In genomic region chr1:247456914-247457638, GRCh38 we compare ENCODE assay signal across 1 cellular context.
TF ChIP-seq lines count a peak whose summit lies in the region.

No MANE protein-coding gene starts in this region.

TF ChIP-seq in GM23338, 12 proteins besides CTCF, POLR2A, EP300 and RAD21 (continued from another document):
- TF ChIP-seq, protein P1, sequence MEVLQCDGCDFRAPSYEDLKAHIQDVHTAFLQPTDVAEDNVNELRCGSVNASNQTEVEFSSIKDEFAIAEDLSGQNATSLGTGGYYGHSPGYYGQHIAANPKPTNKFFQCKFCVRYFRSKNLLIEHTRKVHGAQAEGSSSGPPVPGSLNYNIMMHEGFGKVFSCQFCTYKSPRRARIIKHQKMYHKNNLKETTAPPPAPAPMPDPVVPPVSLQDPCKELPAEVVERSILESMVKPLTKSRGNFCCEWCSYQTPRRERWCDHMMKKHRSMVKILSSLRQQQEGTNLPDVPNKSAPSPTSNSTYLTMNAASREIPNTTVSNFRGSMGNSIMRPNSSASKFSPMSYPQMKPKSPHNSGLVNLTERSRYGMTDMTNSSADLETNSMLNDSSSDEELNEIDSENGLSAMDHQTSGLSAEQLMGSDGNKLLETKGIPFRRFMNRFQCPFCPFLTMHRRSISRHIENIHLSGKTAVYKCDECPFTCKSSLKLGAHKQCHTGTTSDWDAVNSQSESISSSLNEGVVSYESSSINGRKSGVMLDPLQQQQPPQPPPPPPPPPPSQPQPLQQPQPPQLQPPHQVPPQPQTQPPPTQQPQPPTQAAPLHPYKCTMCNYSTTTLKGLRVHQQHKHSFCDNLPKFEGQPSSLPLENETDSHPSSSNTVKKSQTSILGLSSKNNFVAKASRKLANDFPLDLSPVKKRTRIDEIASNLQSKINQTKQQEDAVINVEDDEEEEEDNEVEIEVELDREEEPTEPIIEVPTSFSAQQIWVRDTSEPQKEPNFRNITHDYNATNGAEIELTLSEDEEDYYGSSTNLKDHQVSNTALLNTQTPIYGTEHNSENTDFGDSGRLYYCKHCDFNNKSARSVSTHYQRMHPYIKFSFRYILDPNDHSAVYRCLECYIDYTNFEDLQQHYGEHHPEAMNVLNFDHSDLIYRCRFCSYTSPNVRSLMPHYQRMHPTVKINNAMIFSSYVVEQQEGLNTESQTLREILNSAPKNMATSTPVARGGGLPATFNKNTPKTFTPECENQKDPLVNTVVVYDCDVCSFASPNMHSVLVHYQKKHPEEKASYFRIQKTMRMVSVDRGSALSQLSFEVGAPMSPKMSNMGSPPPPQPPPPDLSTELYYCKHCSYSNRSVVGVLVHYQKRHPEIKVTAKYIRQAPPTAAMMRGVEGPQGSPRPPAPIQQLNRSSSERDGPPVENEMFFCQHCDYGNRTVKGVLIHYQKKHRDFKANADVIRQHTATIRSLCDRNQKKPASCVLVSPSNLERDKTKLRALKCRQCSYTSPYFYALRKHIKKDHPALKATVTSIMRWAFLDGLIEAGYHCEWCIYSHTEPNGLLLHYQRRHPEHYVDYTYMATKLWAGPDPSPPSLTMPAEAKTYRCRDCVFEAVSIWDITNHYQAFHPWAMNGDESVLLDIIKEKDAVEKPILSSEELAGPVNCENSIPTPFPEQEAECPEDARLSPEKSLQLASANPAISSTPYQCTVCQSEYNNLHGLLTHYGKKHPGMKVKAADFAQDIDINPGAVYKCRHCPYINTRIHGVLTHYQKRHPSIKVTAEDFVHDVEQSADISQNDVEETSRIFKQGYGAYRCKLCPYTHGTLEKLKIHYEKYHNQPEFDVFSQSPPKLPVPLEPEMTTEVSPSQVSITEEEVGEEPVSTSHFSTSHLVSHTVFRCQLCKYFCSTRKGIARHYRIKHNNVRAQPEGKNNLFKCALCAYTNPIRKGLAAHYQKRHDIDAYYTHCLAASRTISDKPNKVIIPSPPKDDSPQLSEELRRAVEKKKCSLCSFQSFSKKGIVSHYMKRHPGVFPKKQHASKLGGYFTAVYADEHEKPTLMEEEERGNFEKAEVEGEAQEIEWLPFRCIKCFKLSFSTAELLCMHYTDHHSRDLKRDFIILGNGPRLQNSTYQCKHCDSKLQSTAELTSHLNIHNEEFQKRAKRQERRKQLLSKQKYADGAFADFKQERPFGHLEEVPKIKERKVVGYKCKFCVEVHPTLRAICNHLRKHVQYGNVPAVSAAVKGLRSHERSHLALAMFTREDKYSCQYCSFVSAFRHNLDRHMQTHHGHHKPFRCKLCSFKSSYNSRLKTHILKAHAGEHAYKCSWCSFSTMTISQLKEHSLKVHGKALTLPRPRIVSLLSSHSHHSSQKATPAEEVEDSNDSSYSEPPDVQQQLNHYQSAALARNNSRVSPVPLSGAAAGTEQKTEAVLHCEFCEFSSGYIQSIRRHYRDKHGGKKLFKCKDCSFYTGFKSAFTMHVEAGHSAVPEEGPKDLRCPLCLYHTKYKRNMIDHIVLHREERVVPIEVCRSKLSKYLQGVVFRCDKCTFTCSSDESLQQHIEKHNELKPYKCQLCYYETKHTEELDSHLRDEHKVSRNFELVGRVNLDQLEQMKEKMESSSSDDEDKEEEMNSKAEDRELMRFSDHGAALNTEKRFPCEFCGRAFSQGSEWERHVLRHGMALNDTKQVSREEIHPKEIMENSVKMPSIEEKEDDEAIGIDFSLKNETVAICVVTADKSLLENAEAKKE (CRISPR knock-in tag; IDR thresholded peaks at IDR 0.05): no peak
- no peak for TF ChIP-seq CREB1 (CRISPR knock-in tag; IDR thresholded peaks at IDR 0.05; ENCODE audit: low read depth)
- no peak for TF ChIP-seq JUNB (IDR thresholded peaks at IDR 0.05; ENCODE audit: unreplicated experiment)
- no peak for TF ChIP-seq NANOG (IDR thresholded peaks at IDR 0.05; ENCODE audit: borderline replicate concordance)
- TF ChIP-seq POLR2AphosphoS5 (IDR thresholded peaks at IDR 0.05; ENCODE audit: low read depth): no peak
- TF ChIP-seq EZH2phosphoT487 (IDR thresholded peaks at IDR 0.05; ENCODE audit: unreplicated experiment): no peak
- TF ChIP-seq REST (IDR thresholded peaks at IDR 0.05; ENCODE audit: unreplicated experiment): no peak
- TF ChIP-seq ZNF331 (CRISPR knock-in tag; IDR thresholded peaks at IDR 0.05; ENCODE audit: low read depth): no peak
- no peak for TF ChIP-seq EZH2 (IDR thresholded peaks at IDR 0.05; ENCODE audit: low read depth, unreplicated experiment)
- no peak for TF ChIP-seq ZNF114 (CRISPR knock-in tag; IDR thresholded peaks at IDR 0.05)
